Comparison of ENCODE assay signal across 31 cellular contexts in the genomic region with DNA sequence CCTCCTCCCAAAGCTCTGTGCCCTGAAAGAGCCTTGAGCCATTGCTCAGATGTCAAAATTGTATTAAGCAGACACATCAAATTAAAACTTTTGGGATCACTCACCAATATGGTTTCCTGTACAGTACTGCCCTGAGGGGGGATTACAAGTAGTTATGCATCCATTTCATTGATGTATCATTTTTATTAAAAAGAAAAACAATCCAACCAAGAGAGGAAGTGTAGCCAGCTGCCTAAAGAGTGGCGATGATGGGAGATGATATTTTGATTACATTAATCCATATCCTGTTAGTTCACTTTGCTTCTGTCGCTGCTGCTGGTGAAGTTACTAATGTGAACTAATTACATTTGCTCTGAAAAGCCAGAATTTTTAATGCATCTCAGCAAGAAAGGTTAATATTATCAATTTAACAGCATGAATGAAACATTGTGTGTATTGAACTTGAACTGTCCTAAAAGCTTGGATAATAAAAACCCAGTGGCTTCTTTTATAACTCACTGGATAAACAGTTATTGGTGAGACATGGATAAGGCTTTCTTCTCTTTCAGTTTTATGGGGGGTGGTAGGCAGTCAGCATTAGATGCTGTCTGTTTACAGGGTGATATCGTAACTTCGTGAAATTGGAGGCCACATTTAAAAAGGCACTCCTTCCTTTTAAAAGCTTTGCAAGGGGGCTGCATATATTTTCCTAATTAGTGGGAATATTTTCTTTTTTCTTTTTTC.
A peak's percentile ranks its signal among the peaks of the same experiment; 100 is the strongest.
DNase-seq lines count a peak whose midpoint lies in the region; ATAC-seq, FAIRE-seq and TF ChIP-seq lines count a peak whose summit lies in the region.
"Had no signal": no experiment of that assay in that cellular context is flagged by ENCODE, and none has a peak within 500 bp of the region (broad histone marks: within the 10 kb centered on the region; RNA-seq: fewer than 3 reads in every experiment).

No MANE protein-coding gene starts in this region.

- ATAC-seq in A549 (no peak), GM23338 (no peak), SK-N-SH treated with all-trans-retinoic acid at 6 μM for 48 hours (peak; percentile 76)
- ATAC-seq in activated CD8-positive, alpha-beta T cell treated with anti-CD3 and anti-CD28 coated beads for 36 hours: no peak
- ATAC-seq: left cardiac atrium had no signal

- DNase-seq in A549 (ENCODE audit: low read depth in 1 of 2, low spot score in 1 of 2) (no peak), GM23338 (ENCODE audit: low spot score) (no peak), glutamatergic neuron (no peak), T-helper 1 cell (no peak), stomach (no peak), OCI-LY7 (ENCODE audit: low spot score) (no peak)
- DNase-seq in activated CD8-positive, alpha-beta T cell treated with anti-CD3 and anti-CD28 coated beads for 36 hours: no peak
- DNase-seq: activated CD4-positive, alpha-beta T cell treated with anti-CD3 and anti-CD28 coated beads for 4 hours; activated naive CD4-positive, alpha-beta T cell treated with Interleukin-2 at 50 U/mL for 16 hours; activated T-cell treated with anti-CD3 and anti-CD28 coated beads, Interleukin-2, amount 50 U/mL, for 48 hours; amniotic stem cell; C1 segment of cervical spinal cord; Calu3; colonic mucosa; left cardiac atrium; mesenchymal stem cell; naive B cell; NCI-H1417 treated with DMSO at 0.1 percent for 48 hours; NCI-H446; ovary; retina; small intestine; stimulated activated CD4-positive, alpha-beta T cell treated with anti-CD3 and anti-CD28 coated beads, Interleukin-2, amount 100 ng/mL, for 24 hours; T-helper 2 cell had no signal

- H3K9me3 Mint-ChIP-seq in GM23338 (no peaks in the 10 kb centered on the region), glutamatergic neuron (ENCODE audit: unreplicated experiment) (peaks cover 2% of the 10 kb centered on the region)
- H3K9me3 Mint-ChIP-seq in activated CD8-positive, alpha-beta T cell treated with anti-CD3 and anti-CD28 coated beads for 36 hours: no peaks in the 10 kb centered on the region
- H3K9me3 Mint-ChIP-seq: naive B cell had no signal

- POLR2A ChIA-PET in A549 (lab: Yijun Ruan, JAX) (no interaction called here), OCI-LY7 (lab: Charles Lee) (interaction anchor here (0.6 kb wide), 2 partner anchors 20 to 33 kb away, joined by 3 to 8 read pairs; no protein-coding TSS in a partner anchor)
- POLR2A ChIA-PET in activated CD8-positive, alpha-beta T cell treated with anti-CD3 and anti-CD28 coated beads for 36 hours (lab: Charles Lee): no interaction called here

- H2AFZ ChIP-seq in GM23338 (no peak overlapping the region), OCI-LY7 (ENCODE audit: low read length) (no peak overlapping the region)

- H3K9me3 ChIP-seq in A549 (no peaks in the 10 kb centered on the region), stomach (no peaks in the 10 kb centered on the region), OCI-LY7 (ENCODE audit: low read length) (no peaks in the 10 kb centered on the region)
- H3K9me3 ChIP-seq: colonic mucosa, HAP-1, ovary, SJSA1, suprapubic skin had no signal

- H3K4me1 ChIP-seq in A549 (peaks cover 77% of the 10 kb centered on the region), GM23338 (ENCODE audit: insufficient read depth) (peaks cover 84% of the 10 kb centered on the region), stomach (peaks cover 26 to 60% (median 43%) of the 10 kb centered on the region in 4 donors), OCI-LY7 (ENCODE audit: insufficient read depth, low read length, poor library complexity, severe bottlenecking) (no peaks in the 10 kb centered on the region)
- H3K4me1 ChIP-seq: colonic mucosa, HAP-1 had no signal

- H3K27me3 ChIP-seq in GM23338 (ENCODE audit: insufficient read depth): no peaks in the 10 kb centered on the region
- H3K27me3 ChIP-seq in stomach: no peaks in the 10 kb centered on the region
- H3K27me3 ChIP-seq: colonic mucosa, ovary, SJSA1, suprapubic skin had no signal

- H3K27ac ChIP-seq in A549: no peak overlapping the region
- H3K27ac ChIP-seq in GM23338 (ENCODE audit: low read depth): no peak overlapping the region
- peak overlapping the region in 1 of 5 donors; percentile 79 for H3K27ac ChIP-seq in stomach
- H3K27ac ChIP-seq in OCI-LY7 (ENCODE audit: low read depth, low read length, poor library complexity, severe bottlenecking): no peak overlapping the region
- H3K27ac ChIP-seq: colonic mucosa, ovary, SJSA1, suprapubic skin had no signal

- H3K4me3 ChIP-seq in A549: no peak overlapping the region
- H3K4me3 ChIP-seq in GM23338: no peak overlapping the region
- H3K4me3 ChIP-seq in stomach: no peak overlapping the region
- H3K4me3 ChIP-seq in OCI-LY7 (ENCODE audit: low read depth, low read length, poor library complexity, severe bottlenecking): no peak overlapping the region
- H3K4me3 ChIP-seq: colonic mucosa, HAP-1, ovary, SJSA1, suprapubic skin had no signal

- no peak for FAIRE-seq in A549 (lab: Jason Lieb, UNC)
- FAIRE-seq: A204.1, bronchial epithelial cell, endometrium, small intestine had no signal

- H3F3A ChIP-seq in GM23338 (replicated peaks; ENCODE audit: low read depth): no peaks in the 10 kb centered on the region

- CTCF ChIA-PET in A549 (lab: Yijun Ruan, JAX) (interaction anchor here (0.8 to 2.1 kb wide), 5 partner anchors 11 to 115 kb away, joined by 3 to 6 read pairs (median 5); no protein-coding TSS in a partner anchor), OCI-LY7 (lab: Charles Lee; ENCODE audit: unreplicated experiment) (no interaction called here)
- CTCF ChIA-PET in activated CD8-positive, alpha-beta T cell treated with anti-CD3 and anti-CD28 coated beads for 36 hours (lab: Charles Lee): no interaction called here

- H3K9me2 ChIP-seq in GM23338 (ENCODE audit: insufficient read depth) (no peaks in the 10 kb centered on the region), OCI-LY7 (ENCODE audit: insufficient read depth, low read length) (no peaks in the 10 kb centered on the region)

- TF ChIP-seq EP300 in A549 (IDR thresholded peaks at IDR 0.05) (no peak), stomach (IDR thresholded peaks at IDR 0.05) (no peak)

- H3K4me2 ChIP-seq in A549 (peak overlapping the region; percentile 4; the same call in 1 of the 3 replicates), GM23338 (no peak overlapping the region), OCI-LY7 (ENCODE audit: low read length) (no peak overlapping the region)

- H3K4me3 Mint-ChIP-seq in GM23338 (no peak overlapping the region), glutamatergic neuron (ENCODE audit: unreplicated experiment) (peak overlapping the region; percentile 5)
- no peak overlapping the region for H3K4me3 Mint-ChIP-seq in activated CD8-positive, alpha-beta T cell treated with anti-CD3 and anti-CD28 coated beads for 36 hours

- 89% methylated on average over 4 of the region's 4 CpGs for WGBS in A549 (ENCODE audit: missing lambda C conversion rate)
- 65 to 72% (median 68%) methylated on average over 4 of the region's 4 CpGs for WGBS in stomach, 5 donors

- H3K27me3 Mint-ChIP-seq in GM23338 (ENCODE audit: insufficient read depth, low read depth, poor library complexity) (peaks cover 9% of the 10 kb centered on the region), glutamatergic neuron (ENCODE audit: unreplicated experiment) (no peaks in the 10 kb centered on the region)
- no peaks in the 10 kb centered on the region for H3K27me3 Mint-ChIP-seq in activated CD8-positive, alpha-beta T cell treated with anti-CD3 and anti-CD28 coated beads for 36 hours
- H3K27me3 Mint-ChIP-seq: naive B cell had no signal

- TF ChIP-seq CTCF in A549 (IDR thresholded peaks at IDR 0.05): no peak
- TF ChIP-seq CTCF in GM23338 (conservative IDR thresholded peaks at IDR 0.05; ENCODE audit: low read depth in 2 of 2): no peak
- TF ChIP-seq CTCF in glutamatergic neuron (IDR thresholded peaks at IDR 0.05; ENCODE audit: partially characterized antibody, unreplicated experiment): no peak
- TF ChIP-seq CTCF in stomach (IDR thresholded peaks at IDR 0.05): no peak
- no peak for TF ChIP-seq CTCF in OCI-LY7 (conservative IDR thresholded peaks at IDR 0.05; ENCODE audit: low read length)
- TF ChIP-seq CTCF in activated CD8-positive, alpha-beta T cell treated with anti-CD3 and anti-CD28 coated beads for 36 hours (IDR thresholded peaks at IDR 0.05): no peak

- H3K27ac Mint-ChIP-seq in GM23338 (peak overlapping the region; percentile 25; the same call in 1 of the 2 replicates), glutamatergic neuron (ENCODE audit: unreplicated experiment) (peak overlapping the region; percentile 4)
- no peak overlapping the region for H3K27ac Mint-ChIP-seq in activated CD8-positive, alpha-beta T cell treated with anti-CD3 and anti-CD28 coated beads for 36 hours

- TF ChIP-seq POLR2A in A549 (IDR thresholded peaks at IDR 0.05; ENCODE audit: low read length): no peak
- no peak for TF ChIP-seq POLR2A in stomach (IDR thresholded peaks at IDR 0.05)

- H3K36me3 ChIP-seq in GM23338 (ENCODE audit: insufficient read depth): no peaks in the 10 kb centered on the region
- no peaks in the 10 kb centered on the region for H3K36me3 ChIP-seq in stomach
- H3K36me3 ChIP-seq in OCI-LY7 (ENCODE audit: insufficient read depth, low read length): no peaks in the 10 kb centered on the region
- H3K36me3 ChIP-seq: colonic mucosa, HAP-1, ovary, suprapubic skin had no signal

- BruUV-seq in OCI-LY7 (replicated peaks; lab: Mats Ljungman, UMichigan): no TSS peak

- peaks cover 100% of the 10 kb centered on the region for H3K79me2 ChIP-seq in GM23338 (replicated peaks; ENCODE audit: insufficient read depth)
- no peaks in the 10 kb centered on the region for H3K79me2 ChIP-seq in OCI-LY7 (ENCODE audit: insufficient read depth, low read depth, low read length)

- intact Hi-C loops in stomach (cut with DNase I; ENCODE audit: low total_unique reads): no loop called here
- intact Hi-C loops in OCI-LY7 (cut with micrococcal nuclease; ENCODE audit: unreplicated experiment): no loop called here
- intact Hi-C loops in activated CD8-positive, alpha-beta T cell treated with anti-CD3 and anti-CD28 coated beads for 36 hours (cut with micrococcal nuclease): no loop called here

- H4K20me1 ChIP-seq in GM23338 (replicated peaks; ENCODE audit: insufficient read depth) (peaks cover 78% of the 10 kb centered on the region), OCI-LY7 (ENCODE audit: insufficient read depth, low read length) (peaks cover 5% of the 10 kb centered on the region; the same call in 1 of the 2 replicates)

- TF ChIP-seq RAD21 in A549 (conservative IDR thresholded peaks at IDR 0.05 in 1 of 2, IDR thresholded peaks at IDR 0.05 in 1 of 2): no peak

- H3K36me3 Mint-ChIP-seq in GM23338 (ENCODE audit: low read depth) (no peaks in the 10 kb centered on the region), glutamatergic neuron (ENCODE audit: unreplicated experiment) (no peaks in the 10 kb centered on the region)
- peaks cover 2% of the 10 kb centered on the region for H3K36me3 Mint-ChIP-seq in activated CD8-positive, alpha-beta T cell treated with anti-CD3 and anti-CD28 coated beads for 36 hours (ENCODE audit: low read depth)
- H3K36me3 Mint-ChIP-seq: naive B cell had no signal

- H3K4me1 Mint-ChIP-seq in GM23338 (peaks cover 69% of the 10 kb centered on the region), glutamatergic neuron (ENCODE audit: low read depth, unreplicated experiment) (peaks cover 31% of the 10 kb centered on the region)
- peaks cover 53% of the 10 kb centered on the region for H3K4me1 Mint-ChIP-seq in activated CD8-positive, alpha-beta T cell treated with anti-CD3 and anti-CD28 coated beads for 36 hours (ENCODE audit: low read depth)

TF ChIP-seq in SK-N-SH treated with all-trans-retinoic acid at 6 μM for 48 hours, 23 proteins besides CTCF, POLR2A, EP300 and RAD21 (continues in another document):
- peak; percentile 86 for TF ChIP-seq ISL1 (CRISPR knock-in tag; IDR thresholded peaks at IDR 0.05)
